In genomic region chr6:33771342-33772113, GRCh38 we compare ENCODE assay signal across 8 cellular contexts.
DNase-seq lines count a peak whose midpoint lies in the region; ATAC-seq lines count a peak whose summit lies in the region.

No MANE protein-coding gene starts in this region.

- peak overlapping the region; percentile 25 for H3K27ac Mint-ChIP-seq in central memory CD8-positive, alpha-beta T cell (ENCODE audit: low read depth)

- ATAC-seq in central memory CD8-positive, alpha-beta T cell (replicated peaks; ENCODE audit: extremely low read depth, poor library complexity, severe bottlenecking) = peak; percentile 58
- no peak for ATAC-seq in HG03571 (IDR thresholded peaks at IDR 0.05; ENCODE audit: unreplicated experiment)

- H3K9me3 Mint-ChIP-seq in central memory CD8-positive, alpha-beta T cell = no peaks in the 10 kb centered on the region

- peaks cover 33% of the 10 kb centered on the region for H3K36me3 Mint-ChIP-seq in central memory CD8-positive, alpha-beta T cell (ENCODE audit: insufficient read depth)

- DNase-seq in NCI-H2029 (lab: John Stamatoyannopoulos, UW) (peak; percentile 69), NCI-H2029 treated with DMSO at 0.1 percent for 48 hours (lab: John Stamatoyannopoulos, UW) (no peak), NCI-H1694 (lab: John Stamatoyannopoulos, UW) (peak; percentile 44), kidney tubule cell (ENCODE audit: low spot score) (peak; percentile 96)
- peak; percentile 18 to 40 (median 31) for DNase-seq in activated CD4-positive, CD25-positive, alpha-beta regulatory T cell (lab: John Stamatoyannopoulos, UW)
- DNase-seq in central memory CD8-positive, alpha-beta T cell (ENCODE audit: low spot score in 2 of 2) = peak; percentile 35 to 45
- peak; percentile 72 for DNase-seq in stimulated activated CD4-positive, alpha-beta T cell treated with anti-CD3 and anti-CD28 coated beads, Interleukin-15, amount 100 ng/mL, for 24 hours

- H3K4me1 Mint-ChIP-seq in central memory CD8-positive, alpha-beta T cell = peaks cover 17% of the 10 kb centered on the region

- H3K27me3 Mint-ChIP-seq in central memory CD8-positive, alpha-beta T cell = peaks cover 11% of the 10 kb centered on the region

- no peak overlapping the region for H3K4me3 Mint-ChIP-seq in central memory CD8-positive, alpha-beta T cell
